Comparison of ENCODE assay signal across 8 cellular contexts in the genomic region with DNA sequence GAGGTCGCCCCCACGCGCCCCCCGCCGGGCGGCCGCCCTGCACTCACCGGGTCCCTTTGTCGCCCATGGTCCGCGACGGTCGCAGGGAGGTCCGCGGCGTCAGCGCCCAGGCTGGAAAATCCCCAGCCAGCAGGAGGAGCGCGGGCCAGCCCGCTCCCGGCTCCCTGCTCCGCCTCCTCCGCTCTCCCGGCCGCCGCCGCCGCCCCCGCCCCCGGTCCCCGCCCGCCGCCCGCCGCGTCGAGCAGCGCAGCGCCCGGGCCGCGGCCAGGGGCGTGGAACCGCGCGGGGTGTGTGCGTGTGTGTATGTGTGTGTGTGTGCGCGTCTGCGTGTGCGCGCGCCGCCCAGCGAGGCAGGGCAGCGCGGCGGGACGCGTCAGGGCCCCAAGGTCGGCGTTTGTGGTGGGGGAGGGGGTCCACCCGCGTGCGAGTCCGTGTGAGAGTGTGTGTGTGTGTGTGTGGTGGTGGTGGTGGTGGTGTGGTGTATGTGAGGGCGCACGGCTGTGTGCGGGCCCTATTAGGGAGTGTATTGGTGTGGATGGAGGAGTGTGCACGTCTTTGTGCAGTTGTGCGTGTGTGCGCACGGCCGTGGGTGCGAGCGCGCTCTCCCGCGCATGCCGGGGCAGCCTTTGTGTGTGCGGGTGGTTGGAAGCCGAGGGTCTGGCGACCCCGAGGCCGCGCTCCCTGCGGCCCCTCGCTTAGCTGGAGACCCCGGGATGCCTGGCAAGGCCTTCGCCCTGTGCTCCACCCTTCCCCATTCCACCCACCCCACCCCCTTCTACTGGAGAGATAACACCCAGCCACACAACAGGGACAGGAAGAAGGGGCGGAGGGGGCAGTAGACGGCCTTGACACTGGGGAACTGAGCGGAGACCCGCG. TPM values are rescaled to one million over a fixed set of nuclear protein-coding genes. Genes with fewer than 3 reads are reported as not detected.
DNase-seq lines count a peak whose midpoint lies in the region; ATAC-seq and TF ChIP-seq lines count a peak whose summit lies in the region.

ARRB1 (minus strand) TSS at position 121 of the 876 bp plus-strand sequence; CDS start at position 67, 54 bp downstream.

- no peaks in the 10 kb centered on the region for H3K9me3 Mint-ChIP-seq in type B pancreatic cell

- H3K27me3 ChIP-seq in Peyer's patch = no peaks in the 10 kb centered on the region
- peaks cover 0 to 16% (median 0%) of the 10 kb centered on the region in 3 experiments for H3K27me3 ChIP-seq in neuronal stem cell (ENCODE audit: control insufficient read depth in 3 of 3, insufficient read depth in 3 of 3, low read depth in 1 of 3, low read length in 3 of 3)

- H4K8ac ChIP-seq in neuronal stem cell (ENCODE audit: low read depth, low read length) = peak within 1 kb of the TSS; percentile 43

- peak within 1 kb of the TSS; percentile 73 for H4K91ac ChIP-seq in neuronal stem cell (ENCODE audit: low read depth, low read length, poor library complexity)

- H3K14ac ChIP-seq in neuronal stem cell (ENCODE audit: low read length) = peak within 1 kb of the TSS; percentile 85

- peaks cover 2% of the 10 kb centered on the region for H3K27me3 Mint-ChIP-seq in type B pancreatic cell

- peak within 1 kb of the TSS; percentile 100 for H3K18ac ChIP-seq in neuronal stem cell (ENCODE audit: low read length)

- H3K4ac ChIP-seq in neuronal stem cell (ENCODE audit: low read length) = peak within 1 kb of the TSS; percentile 27

- peak within 1 kb of the TSS; percentile 76 for H3K23ac ChIP-seq in neuronal stem cell (ENCODE audit: low read depth, low read length, poor library complexity)

- no peaks in the 10 kb centered on the region for H3K9me3 ChIP-seq in Peyer's patch
- H3K9me3 ChIP-seq in neuronal stem cell (replicated peaks in 1 of 2; ENCODE audit: control insufficient read depth in 2 of 2, insufficient read depth in 1 of 2, low read depth in 1 of 2, low read length in 2 of 2) = no peaks in the 10 kb centered on the region

- H2AFZ ChIP-seq in neuronal stem cell (ENCODE audit: low read length) = peak within 1 kb of the TSS; percentile 96

- H2BK12ac ChIP-seq in neuronal stem cell (ENCODE audit: low read length) = peak within 1 kb of the TSS; percentile 64

- WGBS in neuronal stem cell (ENCODE audit: extremely low coverage in 2 of 2, insufficient read length in 2 of 2, insufficient replicate concordance in 1 of 2), 2 donors = no CpG with 5 or more reads among the region's 95 CpGs

- H3K9ac ChIP-seq in neuronal stem cell (ENCODE audit: low read depth, low read length, poor library complexity) = peak within 1 kb of the TSS; percentile 89

- H2BK5ac ChIP-seq in neuronal stem cell (ENCODE audit: low read length) = peak within 1 kb of the TSS; percentile 1

- no peak within 1 kb of the TSS for H2BK120ac ChIP-seq in neuronal stem cell (ENCODE audit: low read depth, low read length)

- H2BK15ac ChIP-seq in neuronal stem cell (ENCODE audit: low read length) = peak within 1 kb of the TSS; percentile 34

- TF ChIP-seq CTCF in 22Rv1 (IDR thresholded peaks at IDR 0.05) = no peak; the same call in 1 of the 2 replicates
- TF ChIP-seq CTCF in Peyer's patch (IDR thresholded peaks at IDR 0.05) = peak in 3 of 6 experiments; percentile 16 to 29 (median 29)
- no peak for TF ChIP-seq CTCF in type B pancreatic cell (conservative IDR thresholded peaks at IDR 0.05)

- H3K4me1 Mint-ChIP-seq in type B pancreatic cell (ENCODE audit: unreplicated experiment) = peaks cover 47% of the 10 kb centered on the region

- peak within 1 kb of the TSS; percentile 58 to 88 (median 69) for H3K4me3 ChIP-seq in Peyer's patch
- H3K4me3 ChIP-seq in neuronal stem cell (ENCODE audit: low read length in 2 of 2) = peak within 1 kb of the TSS; percentile 54 to 87

- H3K36me3 Mint-ChIP-seq in type B pancreatic cell = no peaks in the 10 kb centered on the region

- H3K4me1 ChIP-seq in Peyer's patch = peaks cover 3 to 53% (median 8%) of the 10 kb centered on the region in 4 donors
- peaks cover 33 to 40% of the 10 kb centered on the region in 2 donors for H3K4me1 ChIP-seq in neuronal stem cell (ENCODE audit: control insufficient read depth in 2 of 2, insufficient read depth in 1 of 2, low read depth in 1 of 2, low read length in 2 of 2)

- H3K4me3 Mint-ChIP-seq in type B pancreatic cell = peak within 1 kb of the TSS; percentile 91

- ATAC-seq in GM18909 (IDR thresholded peaks at IDR 0.05; ENCODE audit: poor library complexity, unreplicated experiment) = peak; percentile 33
- no peak for ATAC-seq in GM21723 (IDR thresholded peaks at IDR 0.05; ENCODE audit: unreplicated experiment)

- DNase-seq in Peyer's patch = peak; percentile 34 to 90 (median 84)
- DNase-seq in activated gamma-delta T cell treated with anti-CD3 and anti-CD28 coated beads, Interleukin-2, amount 50 U/mL, for 16 hours (ENCODE audit: low read depth) = peak; percentile 36
- DNase-seq in foreskin melanocyte = peak; percentile 51
- peak; percentile 48 for DNase-seq in neuronal stem cell (ENCODE audit: low spot score)
- peak; percentile 79 for DNase-seq in type B pancreatic cell (ENCODE audit: extremely low spot score, unreplicated experiment)

- peak within 1 kb of the TSS; percentile 87 for H3K27ac Mint-ChIP-seq in type B pancreatic cell

- H3K79me1 ChIP-seq in neuronal stem cell (ENCODE audit: low read depth, low read length) = no peaks in the 10 kb centered on the region

- no peaks in the 10 kb centered on the region for H3K36me3 ChIP-seq in Peyer's patch
- no peaks in the 10 kb centered on the region for H3K36me3 ChIP-seq in neuronal stem cell (replicated peaks in 1 of 2; ENCODE audit: control insufficient read depth in 2 of 2, insufficient read depth in 2 of 2, low read length in 2 of 2)

- peak within 1 kb of the TSS; percentile 100 for H3K4me2 ChIP-seq in neuronal stem cell (ENCODE audit: insufficient read depth, low read length, poor library complexity, severe bottlenecking)

- peak within 1 kb of the TSS; percentile 72 for H3K27ac ChIP-seq in 22Rv1
- peak within 1 kb of the TSS; percentile 81 to 95 (median 90) for H3K27ac ChIP-seq in Peyer's patch
- H3K27ac ChIP-seq in neuronal stem cell (replicated peaks; ENCODE audit: low read length) = no peak within 1 kb of the TSS

- peak within 1 kb of the TSS; percentile 82 for H2AK5ac ChIP-seq in neuronal stem cell (ENCODE audit: low read depth, low read length)

- TF ChIP-seq POLR2A in Peyer's patch (IDR thresholded peaks at IDR 0.05) = peak in 1 of 2 donors; percentile 42

RNA-seq across cellular contexts. Expression of gene ARRB1, which starts in this region (rescaled TPM):
- total RNA-seq in Peyer's patch (100 to 1,000 TPM in 2 of 4 donors, 10 to 100 TPM in 2; 45.4 to 136 (median 90.6) TPM), type B pancreatic cell (ENCODE audit: low replicate concordance) (32.7 and 32.8 TPM in 2 replicates)
- 6.6 TPM for polyA plus RNA-seq in neuronal stem cell (2013, experiment 1 of 2)
- 6.3 TPM for polyA plus RNA-seq in neuronal stem cell (2013, experiment 2 of 2)
